Comparison of ENCODE assay signal across 9 cellular contexts in the genomic region with DNA sequence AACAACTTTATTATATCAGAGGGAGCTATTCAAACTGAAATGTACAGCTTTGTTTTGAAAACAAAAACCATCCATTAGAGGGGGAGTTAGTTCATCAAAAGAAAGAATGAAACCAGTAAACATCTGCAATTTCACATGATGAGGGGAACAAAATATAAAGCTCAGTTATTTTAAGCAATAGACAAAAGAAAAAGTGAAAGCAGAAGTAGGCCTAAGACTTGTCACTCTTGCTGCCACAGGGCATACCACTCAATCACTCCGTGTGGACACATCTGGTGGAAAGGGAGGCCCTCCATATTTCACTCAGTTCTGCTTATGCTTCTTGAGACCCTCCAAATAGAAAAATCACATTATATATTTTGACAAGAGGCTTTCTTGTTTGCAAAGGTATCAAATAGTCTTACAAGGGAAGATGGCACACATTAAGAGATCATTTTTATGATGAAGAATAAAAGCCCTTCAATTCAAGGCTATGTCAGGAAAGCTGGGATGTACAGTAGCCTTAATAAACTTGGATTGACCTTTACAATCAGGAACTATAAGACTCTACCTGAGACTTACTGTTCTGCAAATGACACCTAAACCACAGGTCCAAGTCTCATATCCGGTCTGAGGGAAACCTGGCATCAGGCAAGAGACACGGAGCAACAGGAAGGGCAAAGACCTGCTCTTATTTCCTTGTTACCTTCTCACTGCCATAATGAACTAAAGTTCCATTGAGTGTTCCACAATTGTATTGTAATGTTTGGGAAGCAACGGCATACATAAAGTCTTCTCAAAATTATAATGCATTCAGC.
DNase-seq lines count a peak whose midpoint lies in the region; ATAC-seq, FAIRE-seq and TF ChIP-seq lines count a peak whose summit lies in the region.
"Had no signal": no experiment of that assay in that cellular context is flagged by ENCODE, and none has a peak within 500 bp of the region (broad histone marks: within the 10 kb centered on the region; RNA-seq: fewer than 3 reads in every experiment).

No MANE protein-coding gene starts in this region.

- intact Hi-C loops in Right ventricle myocardium superior (cut with DNase I), result no loop called here
- intact Hi-C loops in left ventricle myocardium inferior (cut with micrococcal nuclease), result no loop called here

- H3K27ac ChIP-seq in BLaER1 treated with 17β-estradiol and CSF1 and Interleukin-3, amounts not matched to agents 10 nM and 100 nM, result peak overlapping the region in 10 of 11 experiments; percentile 16 to 60 (median 46); a peak in 16 of 22 replicates
- H3K27ac ChIP-seq in left ventricle myocardium inferior (replicated peaks), result no peak overlapping the region

- H4K20me1 ChIP-seq in BLaER1 treated with 17β-estradiol and CSF1 and Interleukin-3, amounts not matched to agents 10 nM and 100 nM, result no peaks in the 10 kb centered on the region

- H3K9me3 ChIP-seq in BLaER1 treated with 17β-estradiol and CSF1 and Interleukin-3, amounts not matched to agents 10 nM and 100 nM (replicated peaks in 1 of 11), result no peaks in the 10 kb centered on the region
- no peaks in the 10 kb centered on the region for H3K9me3 ChIP-seq in left ventricle myocardium inferior (replicated peaks)

- no peak for TF ChIP-seq CTCF in left ventricle myocardium inferior (IDR thresholded peaks at IDR 0.05; ENCODE audit: borderline replicate concordance)

- no peaks in the 10 kb centered on the region for H3K36me3 ChIP-seq in BLaER1 treated with 17β-estradiol and CSF1 and Interleukin-3, amounts not matched to agents 10 nM and 100 nM
- no peaks in the 10 kb centered on the region for H3K36me3 ChIP-seq in left ventricle myocardium inferior

- H3K4me2 ChIP-seq in BLaER1 treated with 17β-estradiol and CSF1 and Interleukin-3, amounts not matched to agents 10 nM and 100 nM, result peak overlapping the region; percentile 43 to 71 (median 65)

- no peaks in the 10 kb centered on the region for H3K27me3 ChIP-seq in BLaER1 treated with 17β-estradiol and CSF1 and Interleukin-3, amounts not matched to agents 10 nM and 100 nM
- H3K27me3 ChIP-seq in left ventricle myocardium inferior (ENCODE audit: low read depth), result no peaks in the 10 kb centered on the region

- H3K9ac ChIP-seq in BLaER1 treated with 17β-estradiol and CSF1 and Interleukin-3, amounts not matched to agents 10 nM and 100 nM, result no peak overlapping the region

- peak; percentile 9 for DNase-seq in GM19239 (ENCODE audit: insufficient read length, low spot score)
- peak; percentile 53 for DNase-seq in OCI-M1 (lab: John Stamatoyannopoulos, UW)
- no peak for DNase-seq in stimulated activated CD4-positive, alpha-beta T cell treated with anti-CD3 and anti-CD28 coated beads, Interleukin-2, amount 100 ng/mL, for 48 hours
- DNase-seq in Right ventricle myocardium superior, result no peak
- no peak for DNase-seq in left ventricle myocardium inferior
- no peak for DNase-seq in NCI-H2107 treated with DMSO at 0.1 percent for 48 hours (lab: John Stamatoyannopoulos, UW; ENCODE audit: unreplicated experiment)
- DNase-seq: IMR-90 had no signal

- peaks cover 20 to 38% (median 31%) of the 10 kb centered on the region in 10 experiments for H3K4me1 ChIP-seq in BLaER1 treated with 17β-estradiol and CSF1 and Interleukin-3, amounts not matched to agents 10 nM and 100 nM
- H3K4me1 ChIP-seq in left ventricle myocardium inferior, result no peaks in the 10 kb centered on the region

- H3K4me3 ChIP-seq in BLaER1 treated with 17β-estradiol and CSF1 and Interleukin-3, amounts not matched to agents 10 nM and 100 nM, result no peak overlapping the region
- no peak overlapping the region for H3K4me3 ChIP-seq in left ventricle myocardium inferior

- ATAC-seq in HG03025 (IDR thresholded peaks at IDR 0.05; ENCODE audit: low FRiP score, unreplicated experiment) (peak; percentile 93), Right ventricle myocardium superior (ENCODE audit: poor library complexity) (no peak)

- FAIRE-seq in GM19239 (lab: Jason Lieb, UNC), result peak; percentile 84

Comparison
In these comparisons a context has a peak if more than half of its experiments do, and no peak if none do; other contexts are left out.
1. DNase-seq: peak in GM19239 (single experiment) and OCI-M1 (single experiment); none in stimulated activated CD4-positive, alpha-beta T cell treated with anti-CD3 and anti-CD28 coated beads, Interleukin-2, amount 100 ng/mL, for 48 hours (0 of 2), Right ventricle myocardium superior (single experiment), left ventricle myocardium inferior (single experiment) and NCI-H2107 treated with DMSO at 0.1 percent for 48 hours (single experiment).